8 cellular contexts compared by ENCODE assay signal in genomic region chr2:241035818-241036396, GRCh38. TPM values are rescaled to one million over a fixed set of nuclear protein-coding genes. Genes with fewer than 3 reads are reported as not detected.
A peak's percentile ranks its signal among the peaks of the same experiment; 100 is the strongest.
DNase-seq lines count a peak whose midpoint lies in the region; TF ChIP-seq lines count a peak whose summit lies in the region.

No MANE protein-coding gene starts in this region.

- no peak for TF ChIP-seq CTCF in KMS-11 (conservative IDR thresholded peaks at IDR 0.05; ENCODE audit: low read depth, low read length)
- no peak for TF ChIP-seq CTCF in neural cell (IDR thresholded peaks at IDR 0.05; ENCODE audit: poor library complexity, severe bottlenecking)

- no peak for TF ChIP-seq RAD21 in neural cell (conservative IDR thresholded peaks at IDR 0.05)

- H4K20me1 ChIP-seq in KMS-11 (ENCODE audit: insufficient read depth) (no peaks in the 10 kb centered on the region), neural cell (ENCODE audit: insufficient read depth) (no peaks in the 10 kb centered on the region)

- H3F3A ChIP-seq in neural cell (ENCODE audit: insufficient read depth, low read length, poor library complexity, severe bottlenecking): no peaks in the 10 kb centered on the region

- H3K4me2 ChIP-seq in KMS-11: peak overlapping the region; percentile 78
- no peak overlapping the region for H3K4me2 ChIP-seq in neural cell (ENCODE audit: low read length)

- H3K79me2 ChIP-seq in KMS-11 (ENCODE audit: insufficient read depth, low read depth): no peaks in the 10 kb centered on the region
- H3K79me2 ChIP-seq in neural cell (replicated peaks; ENCODE audit: insufficient read depth, low read length): no peaks in the 10 kb centered on the region

- H3K9ac ChIP-seq in KMS-11: no peak overlapping the region
- no peak overlapping the region for H3K9ac ChIP-seq in neural cell (ENCODE audit: low read length)

- H3K27me3 ChIP-seq in KMS-11 (ENCODE audit: insufficient read depth, low read depth) (peaks cover 2% of the 10 kb centered on the region; the same call in 1 of the 2 replicates), neural cell (ENCODE audit: insufficient read depth, low read depth, low read length) (peaks cover 36% of the 10 kb centered on the region)

- DNase-seq in GM19238 (ENCODE audit: insufficient read length, low spot score) (peak; percentile 23), cerebellar cortex (ENCODE audit: low spot score) (peak; percentile 21), NCI-H774 (lab: John Stamatoyannopoulos, UW) (no peak), NCI-H1930 (lab: John Stamatoyannopoulos, UW) (no peak), NCI-H345 (lab: John Stamatoyannopoulos, UW) (no peak), AG20443 (ENCODE audit: low spot score) (no peak)

- no peaks in the 10 kb centered on the region for H3K9me3 ChIP-seq in neural cell (ENCODE audit: low read length)

- H3K4me3 ChIP-seq in KMS-11 (IDR thresholded peaks at IDR 0.05; ENCODE audit: insufficient read depth, low read depth, low read length) (peak overlapping the region; percentile 75), neural cell (ENCODE audit: low read length) (peak overlapping the region; percentile 46)

- H2AFZ ChIP-seq in KMS-11 (ENCODE audit: low read depth): peak overlapping the region; percentile 59; the same call in 1 of the 2 replicates
- H2AFZ ChIP-seq in neural cell (ENCODE audit: low read depth, low read length): no peak overlapping the region

- H3K27ac ChIP-seq in KMS-11 (no peak overlapping the region), neural cell (ENCODE audit: low read length) (no peak overlapping the region)

- no peak for TF ChIP-seq EP300 in neural cell (conservative IDR thresholded peaks at IDR 0.05; ENCODE audit: poor library complexity, severe bottlenecking)

- H3K9me2 ChIP-seq in neural cell (ENCODE audit: insufficient read depth, low read length): no peaks in the 10 kb centered on the region

- H3K36me3 ChIP-seq in KMS-11 (ENCODE audit: insufficient read depth) (no peaks in the 10 kb centered on the region), neural cell (ENCODE audit: insufficient read depth, low read length) (no peaks in the 10 kb centered on the region)

- no peaks in the 10 kb centered on the region for H3K4me1 ChIP-seq in KMS-11 (ENCODE audit: low read depth, poor library complexity, severe bottlenecking)

TF ChIP-seq in neural cell, 6 proteins besides CTCF, POLR2A, EP300 and RAD21:
- TF ChIP-seq POLR2AphosphoS5 (IDR thresholded peaks at IDR 0.05) (no peak), TAF1 (IDR thresholded peaks at IDR 0.05; ENCODE audit: low read depth) (no peak), EZH2 (IDR thresholded peaks at IDR 0.05; ENCODE audit: borderline replicate concordance, insufficient read depth, low read length, poor library complexity, severe bottlenecking) (no peak), MXI1 (conservative IDR thresholded peaks at IDR 0.05; ENCODE audit: poor library complexity, severe bottlenecking) (no peak), SMC3 (conservative IDR thresholded peaks at IDR 0.05; ENCODE audit: poor library complexity) (no peak), REST (IDR thresholded peaks at IDR 0.05; ENCODE audit: borderline replicate concordance) (no peak)

RNA-seq across cellular contexts. Expression of gene SNED1, which starts 37.5 kb away (rescaled TPM):
- polyA plus RNA-seq in neural cell: 0.04 and 0.32 TPM in 2 replicates
- not detected in 2 replicates for polyA minus RNA-seq in neural cell

Comparison
In these comparisons a context has a peak if more than half of its experiments do, and no peak if none do; other contexts are left out.
1. DNase-seq: peak in GM19238 (single experiment) and cerebellar cortex (single experiment); none in NCI-H774 (single experiment), NCI-H1930 (0 of 2), NCI-H345 (single experiment) and AG20443 (single experiment).